1 cellular context compared by ENCODE assay signal in genomic region chr2:20382965-20383800, GRCh38.
TF ChIP-seq lines count a peak whose summit lies in the region.

No MANE protein-coding gene starts in this region.

TF ChIP-seq in K562, 482 proteins besides CTCF, POLR2A, EP300 and RAD21:
- TF ChIP-seq ZBTB40 (IDR thresholded peaks at IDR 0.05), result peak; percentile 85
- TF ChIP-seq ZBTB40 (CRISPR knock-in tag; IDR thresholded peaks at IDR 0.05), result peak; percentile 66; the same call in 1 of the 2 replicates
- no peak for TF ChIP-seq KLF16 (IDR thresholded peaks at IDR 0.05)
- TF ChIP-seq SMARCA4 (IDR thresholded peaks at IDR 0.05), result no peak
TF ChIP-seq in K562: peak in this region for 1.
